In genomic region chr21:15433091-15433490, GRCh38 we compare ENCODE assay signal across 14 cellular contexts.
A peak's percentile ranks its signal among the peaks of the same experiment; 100 is the strongest.
DNase-seq lines count a peak whose midpoint lies in the region; ATAC-seq and TF ChIP-seq lines count a peak whose summit lies in the region.
"Had no signal": no experiment of that assay in that cellular context is flagged by ENCODE, and none has a peak within 500 bp of the region (broad histone marks: within the 10 kb centered on the region; RNA-seq: fewer than 3 reads in every experiment).

No MANE protein-coding gene starts in this region.

- H3K4me1 Mint-ChIP-seq in nephron, result peaks cover 13% of the 10 kb centered on the region
- H3K4me1 Mint-ChIP-seq in activated T-helper 17 cell treated with anti-CD3 and anti-CD28 coated beads, Interleukin-2, amount 50 U/mL, for 72 hours, result peaks cover 4% of the 10 kb centered on the region
- H3K4me1 Mint-ChIP-seq: CD4-positive, alpha-beta memory T cell had no signal

- in situ Hi-C loops in astrocyte of the spinal cord (cut with HindIII; ENCODE audit: low sequenced_read_pairs), result no loop called here

- intact Hi-C loops in esophagus squamous epithelium (cut with DNase I), result no loop called here

- H3K27me3 Mint-ChIP-seq in nephron (ENCODE audit: low read depth), result no peaks in the 10 kb centered on the region
- H3K27me3 Mint-ChIP-seq in activated T-helper 17 cell treated with anti-CD3 and anti-CD28 coated beads, Interleukin-2, amount 50 U/mL, for 72 hours, result no peaks in the 10 kb centered on the region

- no peak for ATAC-seq in activated T-helper 17 cell treated with anti-CD3 and anti-CD28 coated beads, Interleukin-2, amount 50 U/mL, for 72 hours (replicated peaks)
- no peak for ATAC-seq in HG02973 (IDR thresholded peaks at IDR 0.05; ENCODE audit: unreplicated experiment)
- ATAC-seq: A549 had no signal

- peaks cover 9% of the 10 kb centered on the region for H3K36me3 Mint-ChIP-seq in nephron (ENCODE audit: low read depth)
- H3K36me3 Mint-ChIP-seq in activated T-helper 17 cell treated with anti-CD3 and anti-CD28 coated beads, Interleukin-2, amount 50 U/mL, for 72 hours (ENCODE audit: low read depth), result no peaks in the 10 kb centered on the region
- H3K36me3 Mint-ChIP-seq: CD4-positive, alpha-beta memory T cell had no signal

- H3K36me3 ChIP-seq in esophagus squamous epithelium, result no peaks in the 10 kb centered on the region
- H3K36me3 ChIP-seq: BE2C had no signal

- TF ChIP-seq CTCF in astrocyte of the spinal cord (IDR thresholded peaks at IDR 0.05; ENCODE audit: low read depth, low read length), result no peak
- TF ChIP-seq CTCF in nephron (IDR thresholded peaks at IDR 0.05; ENCODE audit: unreplicated experiment in 3 of 3), result no peak
- TF ChIP-seq CTCF in esophagus squamous epithelium (IDR thresholded peaks at IDR 0.05), result no peak

- WGBS in esophagus squamous epithelium, 2 donors, result 72 to 76% methylated on average over 4 of the region's 4 CpGs

- H3K4me3 Mint-ChIP-seq in nephron, result no peak overlapping the region
- H3K4me3 Mint-ChIP-seq in activated T-helper 17 cell treated with anti-CD3 and anti-CD28 coated beads, Interleukin-2, amount 50 U/mL, for 72 hours, result no peak overlapping the region
- H3K4me3 Mint-ChIP-seq: CD4-positive, alpha-beta memory T cell; HFFc6 had no signal

- no peak for TF ChIP-seq POLR2A in esophagus squamous epithelium (IDR thresholded peaks at IDR 0.05)

- H3K9me3 ChIP-seq in esophagus squamous epithelium, result no peaks in the 10 kb centered on the region
- H3K9me3 ChIP-seq: BE2C had no signal

- DNase-seq in NCI-H69 (lab: John Stamatoyannopoulos, UW) (peak; percentile 64), astrocyte of the spinal cord (ENCODE audit: low read depth, low spot score) (peak; percentile 23), retina (peak; percentile 30), esophagus squamous epithelium (lab: John Stamatoyannopoulos, UW) (no peak)
- DNase-seq: BE2C; CD4-positive, alpha-beta memory T cell; GF-D8; HCEC 1CT; HFFc6 had no signal

- peak overlapping the region in 2 of 3 experiments; percentile 3 to 75 for H3K27ac Mint-ChIP-seq in nephron
- no peak overlapping the region for H3K27ac Mint-ChIP-seq in activated T-helper 17 cell treated with anti-CD3 and anti-CD28 coated beads, Interleukin-2, amount 50 U/mL, for 72 hours
- H3K27ac Mint-ChIP-seq: CD4-positive, alpha-beta memory T cell; HFFc6 had no signal

- H3K4me1 ChIP-seq in esophagus squamous epithelium, result peaks cover 0 to 6% (median 0%) of the 10 kb centered on the region in 3 donors
- H3K4me1 ChIP-seq: A549, BE2C had no signal

- no peaks in the 10 kb centered on the region for H3K27me3 ChIP-seq in esophagus squamous epithelium
- H3K27me3 ChIP-seq: BE2C had no signal

- H3K4me3 ChIP-seq in astrocyte of the spinal cord (ENCODE audit: low read depth, low read length), result no peak overlapping the region
- no peak overlapping the region for H3K4me3 ChIP-seq in esophagus squamous epithelium
- H3K4me3 ChIP-seq: A549 had no signal

- peaks cover 12% of the 10 kb centered on the region for H3K9me3 Mint-ChIP-seq in nephron
- peaks cover 6% of the 10 kb centered on the region for H3K9me3 Mint-ChIP-seq in activated T-helper 17 cell treated with anti-CD3 and anti-CD28 coated beads, Interleukin-2, amount 50 U/mL, for 72 hours
- H3K9me3 Mint-ChIP-seq: HFFc6 had no signal

- no peak overlapping the region for H3K27ac ChIP-seq in esophagus squamous epithelium
- H3K27ac ChIP-seq: A549, C4-2B had no signal
